In the genomic region with DNA sequence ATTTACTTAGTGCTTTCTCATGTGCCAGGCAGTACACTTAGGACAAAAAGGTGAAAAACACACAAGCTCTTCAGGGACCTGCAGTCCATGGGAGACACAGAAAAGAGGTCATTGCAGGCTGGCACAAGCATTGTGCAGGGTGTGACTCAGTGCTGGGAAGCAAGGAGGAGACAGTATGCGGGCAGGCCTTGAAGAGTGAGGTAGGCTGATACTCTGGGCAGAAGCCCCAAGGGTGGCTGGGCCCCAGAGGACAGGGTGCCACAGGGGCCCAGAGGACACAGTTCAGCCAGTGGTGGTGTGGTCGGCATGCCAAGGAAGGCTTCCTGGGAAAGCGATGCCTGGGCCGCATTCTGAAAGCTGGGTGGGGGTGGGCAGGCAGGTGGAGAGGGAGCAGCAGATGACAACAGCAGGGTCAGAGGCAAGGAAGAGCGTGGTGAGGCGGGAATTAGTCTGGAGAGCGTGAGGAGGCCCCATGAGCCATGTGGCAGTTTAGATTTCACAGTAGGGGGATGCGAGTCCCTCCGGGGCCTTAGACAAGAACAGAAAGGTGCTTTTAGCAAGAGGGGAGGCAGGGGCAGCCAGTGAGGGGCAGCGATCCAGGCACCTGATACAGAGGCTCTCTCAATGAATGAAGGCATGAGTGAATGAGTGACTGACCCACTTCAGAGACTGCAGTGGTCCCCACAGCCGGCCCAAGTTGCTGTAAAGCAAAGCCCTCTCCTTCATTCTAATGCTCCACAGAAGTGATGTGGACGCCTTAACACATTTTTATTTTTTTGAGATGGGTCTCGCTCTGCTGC, we compare ENCODE assay signal across 18 cellular contexts.
"Had no signal": no experiment of that assay in that cellular context is flagged by ENCODE, and none has a peak within 500 bp of the region (broad histone marks: within the 10 kb centered on the region; RNA-seq: fewer than 3 reads in every experiment).

No MANE protein-coding gene starts in this region.

- H3K9me3 Mint-ChIP-seq: effector memory CD8-positive, alpha-beta T cell; natural killer cell treated with Interleukin-12 subunit alpha and Interleukin-12 subunit beta and Interleukin-15 and Interleukin-18, amount 100 ng/mL, for 72 hours; type B pancreatic cell had no signal

- H3K9me3 ChIP-seq: lower lobe of right lung, suprapubic skin had no signal

- H3K27me3 ChIP-seq: suprapubic skin had no signal

- H3K27ac ChIP-seq: lower lobe of right lung, suprapubic skin had no signal

- FAIRE-seq: islet of Langerhans had no signal

- DNase-seq: activated CD4-positive, alpha-beta T cell treated with anti-CD3 and anti-CD28 coated beads, Interleukin-2, amount 50 U/mL, for 1 hour; activated CD4-positive, CD25-positive, alpha-beta regulatory T cell treated with anti-CD3 and anti-CD28 coated beads, Interleukin-2, amount 50 U/mL, for 72 hours; activated CD8-positive, alpha-beta memory T cell treated with anti-CD3 and anti-CD28 coated beads for 24 hours; activated CD8-positive, alpha-beta memory T cell treated with anti-CD3 and anti-CD28 coated beads, Interleukin-2, amount 50 U/mL, for 48 hours; activated effector memory CD4-positive, alpha-beta T cell treated with anti-CD3 and anti-CD28 coated beads, Interleukin-2, amount 50 U/mL, for 16 hours; activated naive CD4-positive, alpha-beta T cell treated with anti-CD3 and anti-CD28 coated beads, Interleukin-2, amount 50 U/mL, for 16 hours; activated T-cell treated with anti-CD3 and anti-CD28 coated beads, Interleukin-2, amount 50 U/mL, for 48 hours; dermis blood vessel endothelial cell; effector memory CD8-positive, alpha-beta T cell; hippocampal formation; left colon; lower lobe of right lung; retina; stimulated activated naive CD4-positive, alpha-beta T cell treated with Interleukin-2 at 50 U/mL for 16 hours had no signal

- H3K4me3 Mint-ChIP-seq: effector memory CD8-positive, alpha-beta T cell; natural killer cell treated with Interleukin-12 subunit alpha and Interleukin-12 subunit beta and Interleukin-15 and Interleukin-18, amount 100 ng/mL, for 72 hours; type B pancreatic cell had no signal

- H3K27me3 Mint-ChIP-seq: effector memory CD8-positive, alpha-beta T cell; natural killer cell treated with Interleukin-12 subunit alpha and Interleukin-12 subunit beta and Interleukin-15 and Interleukin-18, amount 100 ng/mL, for 72 hours; type B pancreatic cell had no signal

- H3K27ac Mint-ChIP-seq: type B pancreatic cell had no signal

- H3K4me3 ChIP-seq: lower lobe of right lung, suprapubic skin had no signal

- ATAC-seq: effector memory CD8-positive, alpha-beta T cell; left colon; lower lobe of right lung; natural killer cell treated with Interleukin-12 subunit alpha and Interleukin-12 subunit beta and Interleukin-15 and Interleukin-18, amount 100 ng/mL, for 72 hours had no signal
